In the genomic region with DNA sequence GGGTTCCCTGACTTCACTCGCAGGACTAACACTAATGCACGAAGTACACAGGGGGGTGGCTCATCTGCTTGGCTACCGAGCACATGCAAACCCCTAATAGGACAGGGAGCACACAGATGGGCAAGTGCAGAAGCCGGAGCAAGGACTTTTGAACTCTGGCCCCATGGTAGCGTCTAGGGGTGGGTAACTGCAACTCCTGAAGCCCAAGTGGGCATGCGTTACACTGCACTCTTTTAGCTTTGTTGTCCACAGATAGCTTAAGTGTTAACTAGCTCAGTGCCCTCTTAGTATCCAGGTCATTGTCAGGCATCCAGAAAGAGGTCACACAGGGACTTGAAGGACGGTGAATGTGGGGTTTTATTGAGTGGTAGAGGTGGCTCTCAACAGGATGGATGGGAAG, we compare ENCODE assay signal across 29 cellular contexts.
"Had no signal": no experiment of that assay in that cellular context is flagged by ENCODE, and none has a peak within 500 bp of the region (broad histone marks: within the 10 kb centered on the region; RNA-seq: fewer than 3 reads in every experiment).

No MANE protein-coding gene starts in this region.

- H3K27me3 ChIP-seq: neural progenitor cell, ovary, stomach, thyroid gland, tibial nerve, upper lobe of left lung, vagina had no signal

- H3K4me2 ChIP-seq: neural progenitor cell had no signal

- H3K4me3 ChIP-seq: neural progenitor cell, ovary, psoas muscle, stomach, thoracic aorta, thyroid gland, tibial nerve, upper lobe of left lung, vagina had no signal

- H3K9ac ChIP-seq: neural progenitor cell, parathyroid adenoma had no signal

- H3K4me1 ChIP-seq: neural progenitor cell, parathyroid adenoma, psoas muscle had no signal

- FAIRE-seq: small intestine, urothelium cell line had no signal

- H3K36me3 Mint-ChIP-seq: naive thymus-derived CD8-positive, alpha-beta T cell had no signal

- H3K36me3 ChIP-seq: neural progenitor cell, ovary, stomach, thoracic aorta, thyroid gland, upper lobe of left lung, vagina had no signal

- H3K27ac Mint-ChIP-seq: naive thymus-derived CD8-positive, alpha-beta T cell; natural killer cell treated with Interleukin-12 subunit alpha and Interleukin-12 subunit beta and Interleukin-15 and Interleukin-18, amount 100 ng/mL, for 72 hours; nephron progenitor cell; neural progenitor cell; progenitor cell of endocrine pancreas; stimulated activated effector memory CD8-positive, alpha-beta T cell treated with anti-CD3 and anti-CD28 coated beads, Interleukin-12 subunit alpha, Interleukin-12 subunit beta, amount 100 ng/mL, for 72 hours; stimulated activated naive B cell treated with anti-CD40 and anti-IgM and Interleukin-4, amounts not matched to agents 10 μg/mL and 1 μg/mL and 100 μg/mL, for 72 hours; stimulated activated naive CD8-positive, alpha-beta T cell treated with anti-CD3 and anti-CD28 coated beads, Interleukin-15, Interleukin-2, amounts not matched to agents 100 ng/mL and 50 ng/mL, for 24 hours had no signal

- H3K4me3 Mint-ChIP-seq: naive thymus-derived CD8-positive, alpha-beta T cell; natural killer cell treated with Interleukin-12 subunit alpha and Interleukin-12 subunit beta and Interleukin-15 and Interleukin-18, amount 100 ng/mL, for 72 hours; nephron progenitor cell; neural progenitor cell; stimulated activated effector memory CD8-positive, alpha-beta T cell treated with anti-CD3 and anti-CD28 coated beads, Interleukin-12 subunit alpha, Interleukin-12 subunit beta, amount 100 ng/mL, for 72 hours; stimulated activated naive B cell treated with anti-CD40 and anti-IgM and Interleukin-4, amounts not matched to agents 10 μg/mL and 1 μg/mL and 100 μg/mL, for 72 hours; stimulated activated naive CD8-positive, alpha-beta T cell treated with anti-CD3 and anti-CD28 coated beads, Interleukin-15, Interleukin-2, amounts not matched to agents 100 ng/mL and 50 ng/mL, for 24 hours had no signal

- DNase-seq: naive thymus-derived CD8-positive, alpha-beta T cell; nephron progenitor cell; occipital lobe; ovary; posterior cingulate gyrus; psoas muscle; right cardiac atrium; small intestine; stimulated activated CD4-positive, alpha-beta T cell treated with anti-CD3 and anti-CD28 coated beads, Interleukin-15, amount 100 ng/mL, for 24 hours; stimulated activated CD4-positive, alpha-beta T cell treated with anti-CD3 and anti-CD28 coated beads, Interleukin-2, amount 100 ng/mL, for 24 hours; stimulated activated CD4-positive, alpha-beta T cell treated with anti-CD3 and anti-CD28 coated beads, Interleukin-2, amount 100 ng/mL, for 48 hours; stimulated activated CD4-positive, alpha-beta T cell treated with anti-CD3 and anti-CD28 coated beads, Interleukin-4, amount 100 ng/mL, for 24 hours; stimulated activated naive B cell treated with anti-CD40 and anti-IgM and Interleukin-4, amounts not matched to agents 10 μg/mL and 1 μg/mL and 100 μg/mL, for 72 hours; stimulated activated naive CD4-positive, alpha-beta T cell treated with Interleukin-2 at 50 U/mL for 16 hours; stomach; thyroid gland; trophoblast cell; upper lobe of left lung had no signal

- H3K9me3 ChIP-seq: ovary, psoas muscle, stomach, thoracic aorta, thyroid gland, tibial nerve, upper lobe of left lung, vagina had no signal

- H3K9me3 Mint-ChIP-seq: naive thymus-derived CD8-positive, alpha-beta T cell; natural killer cell treated with Interleukin-12 subunit alpha and Interleukin-12 subunit beta and Interleukin-15 and Interleukin-18, amount 100 ng/mL, for 72 hours; stimulated activated effector memory CD8-positive, alpha-beta T cell treated with anti-CD3 and anti-CD28 coated beads, Interleukin-12 subunit alpha, Interleukin-12 subunit beta, amount 100 ng/mL, for 72 hours; stimulated activated naive CD8-positive, alpha-beta T cell treated with anti-CD3 and anti-CD28 coated beads, Interleukin-15, Interleukin-2, amounts not matched to agents 100 ng/mL and 50 ng/mL, for 24 hours had no signal

- H3K27ac ChIP-seq: neural progenitor cell, ovary, parathyroid adenoma, psoas muscle, stomach, thoracic aorta, thyroid gland, tibial nerve, upper lobe of left lung, vagina had no signal

- ATAC-seq: naive thymus-derived CD8-positive, alpha-beta T cell; natural killer cell treated with Interleukin-12 subunit alpha and Interleukin-12 subunit beta and Interleukin-15 and Interleukin-18, amount 100 ng/mL, for 72 hours; psoas muscle; right cardiac atrium; sciatic nerve; stimulated activated effector memory CD8-positive, alpha-beta T cell treated with anti-CD3 and anti-CD28 coated beads, Interleukin-12 subunit alpha, Interleukin-12 subunit beta, amount 100 ng/mL, for 72 hours; stimulated activated naive B cell treated with anti-CD40 and anti-IgM and Interleukin-4, amounts not matched to agents 10 μg/mL and 1 μg/mL and 100 μg/mL, for 72 hours had no signal

- H2AFZ ChIP-seq: neural progenitor cell, parathyroid adenoma had no signal

- H3K27me3 Mint-ChIP-seq: natural killer cell treated with Interleukin-12 subunit alpha and Interleukin-12 subunit beta and Interleukin-15 and Interleukin-18, amount 100 ng/mL, for 72 hours; progenitor cell of endocrine pancreas; stimulated activated naive B cell treated with anti-CD40 and anti-IgM and Interleukin-4, amounts not matched to agents 10 μg/mL and 1 μg/mL and 100 μg/mL, for 72 hours; stimulated activated naive CD8-positive, alpha-beta T cell treated with anti-CD3 and anti-CD28 coated beads, Interleukin-15, Interleukin-2, amounts not matched to agents 100 ng/mL and 50 ng/mL, for 24 hours had no signal

- H3K79me2 ChIP-seq: parathyroid adenoma had no signal
